In genomic region chr15:71296032-71296686, GRCh38 we compare ENCODE assay signal across 14 cellular contexts.
DNase-seq lines count a peak whose midpoint lies in the region; ATAC-seq, FAIRE-seq and TF ChIP-seq lines count a peak whose summit lies in the region.
"Had no signal": no experiment of that assay in that cellular context is flagged by ENCODE, and none has a peak within 500 bp of the region (broad histone marks: within the 10 kb centered on the region; RNA-seq: fewer than 3 reads in every experiment).

No MANE protein-coding gene starts in this region.

- H3K4me3 ChIP-seq in BLaER1 (no peak overlapping the region), epithelial cell of proximal tubule (ENCODE audit: low read depth, low read length) (no peak overlapping the region), lower leg skin (ENCODE audit: low read depth, poor library complexity, severe bottlenecking) (no peak overlapping the region)
- H3K4me3 ChIP-seq: left lung had no signal

- no peaks in the 10 kb centered on the region for H3K36me3 ChIP-seq in BLaER1
- H3K36me3 ChIP-seq: left lung had no signal

- intact Hi-C loops in lower leg skin (cut with DNase I; ENCODE audit: low total_unique reads), result no loop called here

- H3K4me1 ChIP-seq in BLaER1, result peaks cover 15% of the 10 kb centered on the region

- no peak overlapping the region for H3K27ac ChIP-seq in BLaER1

- H4K20me1 ChIP-seq in BLaER1, result no peaks in the 10 kb centered on the region

- TF ChIP-seq CTCF in epithelial cell of proximal tubule (conservative IDR thresholded peaks at IDR 0.05; ENCODE audit: low read depth, low read length) (no peak), omental fat pad (IDR thresholded peaks at IDR 0.05) (no peak), lower leg skin (IDR thresholded peaks at IDR 0.05) (no peak)

- TF ChIP-seq POLR2A in lower leg skin (IDR thresholded peaks at IDR 0.05), result no peak

- H3K9me3 ChIP-seq in BLaER1, result no peaks in the 10 kb centered on the region
- H3K9me3 ChIP-seq: left lung had no signal

- no peaks in the 10 kb centered on the region for H3K27me3 ChIP-seq in BLaER1
- H3K27me3 ChIP-seq: left lung had no signal

- H3K4me2 ChIP-seq in BLaER1, result peak overlapping the region; percentile 72; the same call in 1 of the 2 replicates

- WGBS in lower leg skin, 2 donors, result 63 to 67% methylated on average over 10 of the region's 10 CpGs

- H3K9ac ChIP-seq in BLaER1, result no peak overlapping the region

- DNase-seq in RCC 7860 (ENCODE audit: low spot score) (peak; percentile 61), epithelial cell of proximal tubule (ENCODE audit: low read depth) (peak; percentile 41), omental fat pad (ENCODE audit: low spot score) (no peak), lower leg skin (ENCODE audit: low spot score in 2 of 2) (no peak)
- DNase-seq: activated CD4-positive, CD25-positive, alpha-beta regulatory T cell; CD4-positive, CD25-positive, alpha-beta regulatory T cell; left lung; NCI-H1694 treated with DMSO at 0.1 percent for 48 hours; OCI-M1 had no signal

- FAIRE-seq in RCC 7860 (lab: Jason Lieb, UNC), result peak; percentile 38

- ATAC-seq in omental fat pad (ENCODE audit: low FRiP score) (peak; percentile 23), HG02884 (IDR thresholded peaks at IDR 0.05; ENCODE audit: unreplicated experiment) (no peak), GM18517 (IDR thresholded peaks at IDR 0.05; ENCODE audit: unreplicated experiment) (no peak), GM21447 (IDR thresholded peaks at IDR 0.05; ENCODE audit: unreplicated experiment) (no peak)
- ATAC-seq: stimulated activated memory B cell treated with anti-CD40 and anti-IgM and Interleukin-4, amounts not matched to agents 10 μg/mL and 1 μg/mL and 100 μg/mL, for 72 hours had no signal

Comparison
In these comparisons a context has a peak if more than half of its experiments do, and no peak if none do; other contexts are left out.
1. DNase-seq: peak in RCC 7860 (single experiment) and epithelial cell of proximal tubule (single experiment); none in omental fat pad (single experiment) and lower leg skin (0 of 2).